Comparison of ENCODE assay signal across 24 cellular contexts in genomic region chr10:99207340-99207739, GRCh38. TPM values are rescaled to one million over a fixed set of nuclear protein-coding genes. Genes with fewer than 3 reads are reported as not detected.
DNase-seq lines count a peak whose midpoint lies in the region; ATAC-seq, FAIRE-seq and TF ChIP-seq lines count a peak whose summit lies in the region.
"Had no signal": no experiment of that assay in that cellular context is flagged by ENCODE, and none has a peak within 500 bp of the region (broad histone marks: within the 10 kb centered on the region; RNA-seq: fewer than 3 reads in every experiment).

No MANE protein-coding gene starts in this region.

- H3K79me2 ChIP-seq in HepG2 (ENCODE audit: insufficient read depth, low read length) (no peaks in the 10 kb centered on the region), K562 (ENCODE audit: control insufficient read depth, insufficient read depth, low read length) (no peaks in the 10 kb centered on the region)

- no peaks in the 10 kb centered on the region for H3K36me3 ChIP-seq in HepG2 (replicated peaks in 1 of 2; ENCODE audit: control insufficient read depth in 1 of 2, insufficient read depth in 2 of 2, low read length in 2 of 2)
- H3K36me3 ChIP-seq in right lobe of liver = no peaks in the 10 kb centered on the region
- no peaks in the 10 kb centered on the region for H3K36me3 ChIP-seq in K562 (ENCODE audit: control insufficient read depth, insufficient read depth, low read length)
- H3K36me3 ChIP-seq: BE2C, BLaER1 had no signal

- intact Hi-C loops in HepG2 (cut with micrococcal nuclease; ENCODE audit: unreplicated experiment) = no loop called here
- intact Hi-C loops in right lobe of liver (cut with DNase I) = no loop called here
- intact Hi-C loops in K562 (cut with micrococcal nuclease) = no loop called here

- no peak overlapping the region for H3K27ac ChIP-seq in HepG2 (ENCODE audit: extremely low read length, insufficient read depth, low read length)
- no peak overlapping the region for H3K27ac ChIP-seq in right lobe of liver
- H3K27ac ChIP-seq in K562 (ENCODE audit: extremely low read depth, low read depth, low read length) = no peak overlapping the region
- H3K27ac ChIP-seq: 22Rv1, BLaER1 had no signal

- WGBS in HepG2 (ENCODE audit: low lambda C conversion rate) = 4% methylated on average over 3 of the region's 3 CpGs
- 53% methylated on average over 3 of the region's 3 CpGs for WGBS in right lobe of liver (ENCODE audit: insufficient coverage, low coverage, low lambda C conversion rate, missing lambda C conversion rate)
- WGBS in K562 (ENCODE audit: insufficient coverage, low coverage, missing lambda C conversion rate) = 0% methylated on average over 3 of the region's 3 CpGs

- in situ Hi-C loops in HepG2 (cut with HindIII; ENCODE audit: extremely low pct_ligation_motif_present, low pct_unique_long_range_greater_than_20kb) = no loop called here
- in situ Hi-C loops in K562 (cut with MboI) = no loop called here

- BruUV-seq in HepG2 (replicated peaks; lab: Mats Ljungman, UMichigan) (no TSS peak), K562 (replicated peaks; lab: Mats Ljungman, UMichigan) (no TSS peak)

- FAIRE-seq in HepG2 (lab: Jason Lieb, UNC) = no peak
- FAIRE-seq in K562 (lab: Jason Lieb, UNC) = no peak
- FAIRE-seq: D721Med, GM12891, GM19239 had no signal

- H3K9me3 ChIP-seq in HepG2 (ENCODE audit: low read length) (no peaks in the 10 kb centered on the region), right lobe of liver (no peaks in the 10 kb centered on the region), K562 (replicated peaks; ENCODE audit: control insufficient read depth, insufficient read depth, low read depth, low read length) (no peaks in the 10 kb centered on the region)
- H3K9me3 ChIP-seq: BE2C, BLaER1 had no signal

- CTCF ChIA-PET in HepG2 (lab: Yijun Ruan, JAX; ENCODE audit: low intra/inter-chr PET ratio, low total read pairs) = no interaction called here
- CTCF ChIA-PET in K562 (lab: Yijun Ruan, JAX; ENCODE audit: low intra/inter-chr PET ratio) = no interaction called here

- no peaks in the 10 kb centered on the region for H3K9me1 ChIP-seq in K562 (ENCODE audit: control insufficient read depth, insufficient read depth, low read length)

- H2AFZ ChIP-seq in HepG2 (ENCODE audit: low read length) (no peak overlapping the region), K562 (ENCODE audit: low read depth, low read length) (no peak overlapping the region)

- TF ChIP-seq CTCF in HepG2 (CRISPR knock-in tag; IDR thresholded peaks at IDR 0.05) (no peak), right lobe of liver (IDR thresholded peaks at IDR 0.05) (no peak), K562 (IDR thresholded peaks at IDR 0.05 in 2 of 3, conservative IDR thresholded peaks at IDR 0.05 in 1 of 3; ENCODE audit: insufficient read depth in 2 of 3, low read depth in 1 of 3, low read length in 3 of 3) (no peak)

- no peak overlapping the region for H3K4me2 ChIP-seq in HepG2 (ENCODE audit: low read depth, low read length)
- no peak overlapping the region for H3K4me2 ChIP-seq in K562 (ENCODE audit: insufficient read depth, low read length)
- H3K4me2 ChIP-seq: BLaER1 had no signal

- H3K9ac ChIP-seq in HepG2 (ENCODE audit: insufficient read depth, low read depth, low read length) = no peak overlapping the region
- H3K9ac ChIP-seq in K562 (ENCODE audit: insufficient read depth in 1 of 2, low read depth in 2 of 2, low read length in 2 of 2) = no peak overlapping the region
- H3K9ac ChIP-seq: BLaER1 had no signal

- ATAC-seq in HepG2 (no peak), right lobe of liver (no peak), K562 (no peak), HG03175 (IDR thresholded peaks at IDR 0.05; ENCODE audit: unreplicated experiment) (no peak), HG02623 (IDR thresholded peaks at IDR 0.05; ENCODE audit: unreplicated experiment) (no peak)

- POLR2A ChIA-PET in HepG2 (lab: Yijun Ruan, JAX) (no interaction called here), K562 (lab: Yijun Ruan, JAX) (no interaction called here)

- H4K20me1 ChIP-seq in HepG2 (ENCODE audit: insufficient read depth, low read length) (no peaks in the 10 kb centered on the region), K562 (replicated peaks; ENCODE audit: control insufficient read depth, insufficient read depth, low read length) (no peaks in the 10 kb centered on the region)
- H4K20me1 ChIP-seq: BLaER1 had no signal

- H3K4me3 ChIP-seq in HepG2 (replicated peaks in 1 of 3; ENCODE audit: insufficient read depth in 1 of 3, low read depth in 2 of 3, low read length in 3 of 3) (no peak overlapping the region), right lobe of liver (no peak overlapping the region), K562 (no peak overlapping the region)
- H3K4me3 ChIP-seq: BLaER1 had no signal

- H3K4me1 ChIP-seq in HepG2 (ENCODE audit: insufficient read depth, low read length) (no peaks in the 10 kb centered on the region), right lobe of liver (no peaks in the 10 kb centered on the region), K562 (replicated peaks in 1 of 2; ENCODE audit: control insufficient read depth in 2 of 2, insufficient read depth in 2 of 2, low read length in 2 of 2) (no peaks in the 10 kb centered on the region)
- H3K4me1 ChIP-seq: BE2C, BLaER1 had no signal

- H3K27me3 ChIP-seq in HepG2 (ENCODE audit: control insufficient read depth in 1 of 2, insufficient read depth in 2 of 2, low read length in 2 of 2) (no peaks in the 10 kb centered on the region), right lobe of liver (no peaks in the 10 kb centered on the region), K562 (ENCODE audit: control insufficient read depth in 2 of 2, insufficient read depth in 2 of 2, low read length in 2 of 2) (no peaks in the 10 kb centered on the region)
- H3K27me3 ChIP-seq: BE2C, BLaER1 had no signal

- DNase-seq in HepG2 (ENCODE audit: low spot score) (no peak), right lobe of liver (no peak), K562 (ENCODE audit: extremely low read depth in 1 of 4, low spot score in 3 of 4) (no peak)
- DNase-seq: ACHN; BE2C; C1 segment of cervical spinal cord; Calu3; CD4-positive, alpha-beta memory T cell; CD4-positive, CD25-positive, alpha-beta regulatory T cell; CD8-positive, alpha-beta memory T cell; COR-L47; DMS79 treated with DMSO at 0.1 percent for 48 hours; GF-D8 had no signal

- TF ChIP-seq POLR2A in HepG2 (IDR thresholded peaks at IDR 0.05; ENCODE audit: insufficient read depth in 1 of 2, low read depth in 2 of 2, low read length in 2 of 2) (no peak), right lobe of liver (IDR thresholded peaks at IDR 0.05) (no peak), K562 (conservative IDR thresholded peaks at IDR 0.05) (no peak)

- TF ChIP-seq RAD21 in HepG2 (CRISPR knock-in tag; IDR thresholded peaks at IDR 0.05) = no peak
- TF ChIP-seq RAD21 in K562 (CRISPR knock-in tag; conservative IDR thresholded peaks at IDR 0.05 in 1 of 2, IDR thresholded peaks at IDR 0.05 in 1 of 2) = no peak

- TF ChIP-seq EP300 in HepG2 (IDR thresholded peaks at IDR 0.05; ENCODE audit: low read depth in 2 of 2, low read length in 2 of 2) (no peak), HepG2 (CRISPR knock-in tag; IDR thresholded peaks at IDR 0.05; ENCODE audit: borderline replicate concordance) (no peak), K562 (IDR thresholded peaks at IDR 0.05; ENCODE audit: low read length) (no peak)

TF ChIP-seq in K562, 482 proteins besides CTCF, POLR2A, EP300 and RAD21 (continues in another document):
- no peak for TF ChIP-seq TCF7L2 (IDR thresholded peaks at IDR 0.05; ENCODE audit: low read depth, low read length)

RNA-seq across cellular contexts. Expression of gene HPSE2, which starts 28.3 kb away (rescaled TPM):
- not detected in 2 replicates for total RNA-seq in HepG2 (2016; rRNA removed; fragmentation: Illumina TruSeq; extraction: Trizol)
- total RNA-seq in HepG2 (2016; cell fraction: cytosol; rRNA removed; fragmentation: Illumina TruSeq; extraction: Trizol; ENCODE audit: low read depth) = not detected in 2 replicates
- total RNA-seq in HepG2 (2016; cell fraction: insoluble cytoplasmic fraction; rRNA removed; fragmentation: Illumina TruSeq; extraction: Trizol) = not detected in 2 replicates
- not detected in 2 replicates for total RNA-seq in HepG2 (2016; cell fraction: membrane; rRNA removed; fragmentation: Illumina TruSeq; extraction: Trizol)
- not detected in 2 replicates for total RNA-seq in HepG2 (2016; cell fraction: nucleus; rRNA removed; fragmentation: Illumina TruSeq; extraction: Trizol)
- polyA plus RNA-seq in HepG2 (2011; rRNA removed) = 0.01 TPM in 2 replicates
- not detected in 2 replicates for polyA plus RNA-seq in HepG2 (2011; cell fraction: cytosol; rRNA removed)
- not detected in 2 replicates for polyA plus RNA-seq in HepG2 (2011; cell fraction: nucleus; rRNA removed)
- not detected in 2 replicates for polyA plus RNA-seq in HepG2 (2012)
- not detected in 2 replicates for polyA plus RNA-seq in HepG2 (2016; cell fraction: cytosol; fragmentation: Illumina TruSeq; extraction: Trizol; ENCODE audit: low read depth)
- polyA plus RNA-seq in HepG2 (2016; cell fraction: insoluble cytoplasmic fraction; fragmentation: Illumina TruSeq; extraction: Trizol; ENCODE audit: low read depth) = not detected in 2 replicates
- not detected in 2 replicates for polyA plus RNA-seq in HepG2 (2016; cell fraction: membrane; fragmentation: Illumina TruSeq; extraction: Trizol; ENCODE audit: low read depth)
- not detected in 2 replicates for polyA plus RNA-seq in HepG2 (2016; cell fraction: nucleus; fragmentation: Illumina TruSeq; extraction: Trizol; ENCODE audit: insufficient read depth, low read depth)
- polyA minus RNA-seq in HepG2 (2011; rRNA and poly(A)+ RNA removed; ENCODE audit: low replicate concordance) = not detected in 2 replicates
- not detected in 2 replicates for polyA minus RNA-seq in HepG2 (2011; cell fraction: cytosol; rRNA and poly(A)+ RNA removed)
- 0.13 TPM in 1 of 2 replicates, not detected in the other for polyA minus RNA-seq in HepG2 (2011; cell fraction: nucleus; rRNA and poly(A)+ RNA removed)
- not detected for total RNA-seq in right lobe of liver
- total RNA-seq in K562 (2011; cell fraction: chromatin; rRNA removed; ENCODE audit: low replicate concordance) = 0.19 TPM in 1 of 2 replicates, not detected in the other
- total RNA-seq in K562 (2011; cell fraction: nucleolus; rRNA removed) = not detected in 2 replicates
- total RNA-seq in K562 (2011; cell fraction: nucleoplasm; rRNA removed) = 0.15 TPM in 1 of 2 replicates, not detected in the other
- total RNA-seq in K562 (2014; rRNA removed) = 0.04 TPM in 1 of 2 replicates, not detected in the other
- total RNA-seq in K562 (2014; rRNA removed; fragmentation: Illumina TruSeq; extraction: Trizol) = 0.03 and 0.04 TPM in 2 replicates
- total RNA-seq in K562 (2015; rRNA removed; fragmentation: Illumina TruSeq; extraction: Trizol) = 0.07 and 0.08 TPM in 2 replicates
- total RNA-seq in K562 (2021) = 0.16 TPM in 1 of 2 replicates, not detected in the other
- polyA plus RNA-seq in K562 (2011; rRNA removed) = 0.04 and 0.10 TPM in 2 replicates
- polyA plus RNA-seq in K562 (2011; cell fraction: cytosol; rRNA removed) = 0.07 TPM in 1 of 2 replicates, not detected in the other
- polyA plus RNA-seq in K562 (2011; cell fraction: nucleus; rRNA removed) = 0.07 and 0.10 TPM in 2 replicates
- 0.10 TPM in 1 of 2 replicates, not detected in the other for polyA plus RNA-seq in K562 (2012)
- polyA plus RNA-seq in K562 (2014; fragmentation: Illumina TruSeq; extraction: Trizol) = 0.04 TPM in 2 replicates
- polyA plus RNA-seq in K562 (2014; fragmentation: Nextera tagmentation; extraction: Ambion mirVana) = under 1 TPM; 0.03 to 0.04 TPM
- polyA plus RNA-seq in K562 (2014; rRNA removed) = 0.03 TPM in 1 of 2 replicates, not detected in the other
- polyA minus RNA-seq in K562 (2011; rRNA and poly(A)+ RNA removed) = 0.03 and 0.07 TPM in 2 replicates
- not detected in 2 replicates for polyA minus RNA-seq in K562 (2011; cell fraction: cytosol; rRNA and poly(A)+ RNA removed)
- under 0.01 and 0.11 TPM in 2 replicates for polyA minus RNA-seq in K562 (2011; cell fraction: nucleus; rRNA and poly(A)+ RNA removed)
- total RNA-seq: A172; A673; Calu3; CD4-positive, CD25-positive, alpha-beta regulatory T cell had no signal
- polyA plus RNA-seq: AG04450, CD14-positive monocyte had no signal

Comparison
In these comparisons a context has a peak if more than half of its experiments do, and no peak if none do; other contexts are left out.
1. Of the 241 proteins assayed by ChIP-seq in both HepG2 and K562: peak only in HepG2: MAFF; only in K562: none; in both: none; in neither: 239; mixed calls (peak in some experiments, not most) for 1.